20 cellular contexts compared by ENCODE assay signal in genomic region chr7:94177441-94177840, GRCh38.
"Had no signal": no experiment of that assay in that cellular context is flagged by ENCODE, and none has a peak within 500 bp of the region (broad histone marks: within the 10 kb centered on the region; RNA-seq: fewer than 3 reads in every experiment).

No MANE protein-coding gene starts in this region.

- H3K36me3 ChIP-seq: left ventricle myocardium inferior, neutrophil, tibial nerve had no signal

- H3K4me3 Mint-ChIP-seq: activated naive CD4-positive, alpha-beta T cell treated with anti-CD3 and anti-CD28 coated beads, Interleukin-2, amount 10 ng/mL, durations not matched to agents 7 days and 5 days; activated T-helper 17 cell treated with anti-CD3 and anti-CD28 coated beads, Interleukin-2, amount 50 U/mL, for 72 hours; endodermal cell; memory B cell; naive thymus-derived CD8-positive, alpha-beta T cell; T-cell had no signal

- ATAC-seq: mucosa of descending colon; naive thymus-derived CD8-positive, alpha-beta T cell; T-cell had no signal

- H3K4me1 ChIP-seq: tibial nerve had no signal

- H3K36me3 Mint-ChIP-seq: activated naive CD4-positive, alpha-beta T cell treated with anti-CD3 and anti-CD28 coated beads, Interleukin-2, amount 10 ng/mL, durations not matched to agents 7 days and 5 days; memory B cell; naive thymus-derived CD8-positive, alpha-beta T cell; stimulated activated naive B cell treated with anti-CD40 and anti-IgM and Interleukin-4, amounts not matched to agents 10 μg/mL and 1 μg/mL and 100 μg/mL, for 72 hours; T-cell had no signal

- DNase-seq: activated CD4-positive, alpha-beta T cell treated with anti-CD3 and anti-CD28 coated beads for 1 hour; activated CD4-positive, alpha-beta T cell treated with anti-CD3 and anti-CD28 coated beads, Interleukin-2, amount 50 U/mL, for 4 hours; activated naive CD4-positive, alpha-beta T cell treated with anti-CD3 and anti-CD28 coated beads, Interleukin-2, amount 10 ng/mL, durations not matched to agents 7 days and 5 days; activated T-cell treated with anti-CD3 and anti-CD28 coated beads for 4 hours; dorsolateral prefrontal cortex; endodermal cell; erythroblast; left ventricle myocardium inferior; mucosa of descending colon; naive thymus-derived CD8-positive, alpha-beta T cell; retina; stimulated activated naive B cell treated with anti-CD40 and anti-IgM and Interleukin-4, amounts not matched to agents 10 μg/mL and 1 μg/mL and 100 μg/mL, for 72 hours; T-cell; T-helper 9 cell had no signal

- H3K4me2 ChIP-seq: hepatocyte had no signal

- H3K27me3 Mint-ChIP-seq: activated naive CD4-positive, alpha-beta T cell treated with anti-CD3 and anti-CD28 coated beads, Interleukin-2, amount 10 ng/mL, durations not matched to agents 7 days and 5 days; memory B cell had no signal

- H2AFZ ChIP-seq: hepatocyte had no signal

- H3K9me3 Mint-ChIP-seq: activated naive CD4-positive, alpha-beta T cell treated with anti-CD3 and anti-CD28 coated beads, Interleukin-2, amount 10 ng/mL, durations not matched to agents 7 days and 5 days; activated T-helper 17 cell treated with anti-CD3 and anti-CD28 coated beads, Interleukin-2, amount 50 U/mL, for 72 hours; endodermal cell; memory B cell; stimulated activated naive B cell treated with anti-CD40 and anti-IgM and Interleukin-4, amounts not matched to agents 10 μg/mL and 1 μg/mL and 100 μg/mL, for 72 hours; T-cell had no signal

- H3K9me3 ChIP-seq: left ventricle myocardium inferior, mucosa of descending colon, neutrophil, tibial nerve had no signal

- H3K27ac ChIP-seq: dorsolateral prefrontal cortex, hepatocyte, left ventricle myocardium inferior, neutrophil, tibial nerve, VCaP had no signal

- H3K27ac Mint-ChIP-seq: activated naive CD4-positive, alpha-beta T cell treated with anti-CD3 and anti-CD28 coated beads, Interleukin-2, amount 10 ng/mL, durations not matched to agents 7 days and 5 days; activated T-helper 17 cell treated with anti-CD3 and anti-CD28 coated beads, Interleukin-2, amount 50 U/mL, for 72 hours; endodermal cell; naive thymus-derived CD8-positive, alpha-beta T cell; stimulated activated naive B cell treated with anti-CD40 and anti-IgM and Interleukin-4, amounts not matched to agents 10 μg/mL and 1 μg/mL and 100 μg/mL, for 72 hours; T-cell had no signal

- H3K4me1 Mint-ChIP-seq: activated naive CD4-positive, alpha-beta T cell treated with anti-CD3 and anti-CD28 coated beads, Interleukin-2, amount 10 ng/mL, durations not matched to agents 7 days and 5 days; activated T-helper 17 cell treated with anti-CD3 and anti-CD28 coated beads, Interleukin-2, amount 50 U/mL, for 72 hours; naive thymus-derived CD8-positive, alpha-beta T cell; T-cell had no signal

- H3K27me3 ChIP-seq: dorsolateral prefrontal cortex, hepatocyte, neutrophil, tibial nerve had no signal

- H3K4me3 ChIP-seq: dorsolateral prefrontal cortex, hepatocyte, left ventricle myocardium inferior, mucosa of descending colon, tibial nerve had no signal
